In the genomic region with DNA sequence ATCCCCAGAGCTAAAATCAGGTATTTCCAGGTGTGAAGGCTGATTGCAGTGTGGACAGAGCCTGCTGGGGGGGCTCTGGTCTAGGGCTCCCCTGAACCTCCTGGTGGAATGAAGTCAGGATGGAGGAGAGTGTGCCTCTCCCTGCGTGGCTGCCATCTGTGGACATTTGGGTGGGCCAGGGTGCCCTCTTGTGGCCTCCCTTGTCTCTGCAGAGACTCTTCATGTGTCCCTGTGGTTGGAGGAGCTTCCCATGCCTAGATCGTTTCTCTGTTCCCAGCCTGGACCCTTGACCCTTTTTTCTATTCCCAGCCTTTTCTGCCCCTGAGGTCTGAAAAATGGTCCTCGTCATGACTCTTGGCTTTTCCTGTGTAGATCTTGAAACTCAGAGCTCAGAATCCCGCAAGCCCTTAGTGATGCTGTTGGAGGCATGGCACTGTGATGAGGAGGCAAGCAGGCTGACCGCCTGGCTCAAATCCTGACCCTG, we compare ENCODE assay signal across 8 cellular contexts. TPM values are rescaled to one million over a fixed set of nuclear protein-coding genes. Genes with fewer than 3 reads are reported as not detected.
DNase-seq lines count a peak whose midpoint lies in the region; ATAC-seq and TF ChIP-seq lines count a peak whose summit lies in the region.

No MANE protein-coding gene starts in this region.

- no TSS peak for BruUV-seq in Panc1 (replicated peaks; lab: Mats Ljungman, UMichigan)

- no peak overlapping the region for H3K9ac ChIP-seq in parathyroid adenoma

- no peaks in the 10 kb centered on the region for H3K36me3 Mint-ChIP-seq in CD4-positive, alpha-beta T cell (ENCODE audit: low read depth)

- no peak overlapping the region for H3K4me3 Mint-ChIP-seq in CD4-positive, alpha-beta T cell

- no peaks in the 10 kb centered on the region for H3K9me3 ChIP-seq in CD4-positive, alpha-beta T cell (ENCODE audit: control insufficient read depth, low read length)
- H3K9me3 ChIP-seq in Panc1 (ENCODE audit: control insufficient read depth, insufficient read depth, low read depth, low read length), result no peaks in the 10 kb centered on the region
- no peaks in the 10 kb centered on the region for H3K9me3 ChIP-seq in parathyroid adenoma (ENCODE audit: control insufficient read depth, low read length)

- no peaks in the 10 kb centered on the region for H3K9me3 Mint-ChIP-seq in CD4-positive, alpha-beta T cell

- H2AFZ ChIP-seq in parathyroid adenoma, result no peak overlapping the region

- H3K4me1 Mint-ChIP-seq in CD4-positive, alpha-beta T cell (ENCODE audit: low read depth), result peaks cover 7% of the 10 kb centered on the region

- peak; percentile 67 for TF ChIP-seq CTCF in CD4-positive, alpha-beta T cell (IDR thresholded peaks at IDR 0.05)
- TF ChIP-seq CTCF in Panc1 (IDR thresholded peaks at IDR 0.05) (peak; percentile 91), parathyroid adenoma (IDR thresholded peaks at IDR 0.05) (peak; percentile 85)

- peaks cover 6% of the 10 kb centered on the region for H3K27me3 Mint-ChIP-seq in CD4-positive, alpha-beta T cell

- peaks cover 3% of the 10 kb centered on the region; the same call in 1 of the 2 replicates for H3K4me1 ChIP-seq in Panc1 (ENCODE audit: control insufficient read depth, insufficient read depth, low read length)
- peaks cover 5% of the 10 kb centered on the region for H3K4me1 ChIP-seq in parathyroid adenoma

- no peak overlapping the region for H3K4me2 ChIP-seq in parathyroid adenoma (ENCODE audit: low read length)

- H3K27me3 ChIP-seq in CD4-positive, alpha-beta T cell (ENCODE audit: control insufficient read depth, insufficient read depth, low read length), result no peaks in the 10 kb centered on the region
- no peaks in the 10 kb centered on the region for H3K27me3 ChIP-seq in Panc1 (ENCODE audit: control insufficient read depth, insufficient read depth, low read length)
- no peaks in the 10 kb centered on the region for H3K27me3 ChIP-seq in parathyroid adenoma (ENCODE audit: control insufficient read depth, insufficient read depth, low read length)

- POLR2A ChIA-PET in CD4-positive, alpha-beta T cell (lab: Charles Lee), result interaction anchor here (0.7 to 1.0 kb wide), 2 partner anchors 11 to 104 kb away, joined by 3 read pairs; no protein-coding TSS in a partner anchor
- POLR2A ChIA-PET in HEK293T (lab: Yijun Ruan, JAX), result interaction anchor here (0.6 kb wide), 1 partner anchor 9 kb away, joined by 3 read pairs; no protein-coding TSS in a partner anchor
- POLR2A ChIA-PET in Panc1 (lab: Charles Lee), result no interaction called here

- peaks cover 11% of the 10 kb centered on the region for H3K79me2 ChIP-seq in parathyroid adenoma

- CTCF ChIA-PET in CD4-positive, alpha-beta T cell (lab: Charles Lee), result interaction anchor here (0.6 to 1.5 kb wide), 7 partner anchors 12 to 290 kb away, joined by 3 to 10 read pairs (median 3); no protein-coding TSS in a partner anchor
- CTCF ChIA-PET in HEK293T (lab: Yijun Ruan, JAX), result interaction anchor here (0.6 to 1.1 kb wide), 4 partner anchors 12 to 135 kb away, joined by 3 to 4 read pairs (median 3); no protein-coding TSS in a partner anchor
- CTCF ChIA-PET in Panc1 (lab: Charles Lee), result interaction anchor here (0.6 to 1.5 kb wide), 5 partner anchors 24 to 395 kb away, joined by 3 to 9 read pairs (median 4); no protein-coding TSS in a partner anchor

- no peak overlapping the region for H3K4me3 ChIP-seq in Panc1 (ENCODE audit: low read depth in 2 of 2, low read length in 2 of 2)
- H3K4me3 ChIP-seq in parathyroid adenoma (ENCODE audit: low read depth, low read length), result no peak overlapping the region

- no peak overlapping the region for H3K27ac Mint-ChIP-seq in CD4-positive, alpha-beta T cell

- in situ Hi-C loops in Panc1 (cut with HindIII; ENCODE audit: low pct_unique_long_range_greater_than_20kb, low sequenced_read_pairs), result no loop called here

- intact Hi-C loops in CD4-positive, alpha-beta T cell (cut with DNase I, micrococcal nuclease), result loop anchor here (1.0 to 5.0 kb wide), 3 partner anchors 104 to 292 kb away; no protein-coding TSS in a partner anchor
- intact Hi-C loops in Panc1 (cut with micrococcal nuclease; ENCODE audit: unreplicated experiment), result loop anchor here (5.0 kb wide), 1 partner anchor 151 kb away; no protein-coding TSS in a partner anchor

- peak; percentile 79 for ATAC-seq in CD4-positive, alpha-beta T cell (ENCODE audit: poor library complexity)
- peak; percentile 95 for ATAC-seq in Panc1
- ATAC-seq in GM21423 (IDR thresholded peaks at IDR 0.05; ENCODE audit: unreplicated experiment), result no peak
- ATAC-seq in GM21717 (IDR thresholded peaks at IDR 0.05; ENCODE audit: unreplicated experiment), result no peak

- DNase-seq in CD4-positive, alpha-beta T cell, result peak; percentile 17 to 62 (median 40)
- DNase-seq in HEK293T (ENCODE audit: extremely low spot score) (peak; percentile 73), Panc1 (ENCODE audit: low read depth, low spot score) (peak; percentile 50), foreskin melanocyte (peak; percentile 23)
- DNase-seq in activated T-helper 9 cell treated with anti-CD3 and anti-CD28 coated beads, Interleukin-2, amount 50 U/mL, for 16 hours (ENCODE audit: low read depth), result peak; percentile 15

- no peaks in the 10 kb centered on the region for H3K36me3 ChIP-seq in Panc1 (ENCODE audit: control insufficient read depth, insufficient read depth, low read length)
- H3K36me3 ChIP-seq in parathyroid adenoma (ENCODE audit: control insufficient read depth, insufficient read depth, low read length), result no peaks in the 10 kb centered on the region

- H3K27ac ChIP-seq in CD4-positive, alpha-beta T cell (ENCODE audit: low read depth, low read length), result no peak overlapping the region
- no peak overlapping the region for H3K27ac ChIP-seq in Panc1 (ENCODE audit: low read length)
- H3K27ac ChIP-seq in parathyroid adenoma, result no peak overlapping the region

TF ChIP-seq in HEK293T, 16 proteins besides CTCF, POLR2A, EP300 and RAD21:
- TF ChIP-seq FOXA1 (IDR thresholded peaks at IDR 0.05) (no peak), LEF1 (IDR thresholded peaks at IDR 0.05; ENCODE audit: borderline replicate concordance) (no peak), L3MBTL2 (conservative IDR thresholded peaks at IDR 0.05) (no peak), ELF4 (IDR thresholded peaks at IDR 0.05) (no peak), SP1 (IDR thresholded peaks at IDR 0.05) (no peak), CTBP1 (IDR thresholded peaks at IDR 0.05; ENCODE audit: borderline replicate concordance) (no peak), SUZ12 (IDR thresholded peaks at IDR 0.05) (no peak), ARNT (IDR thresholded peaks at IDR 0.05) (no peak), BHLHE40 (IDR thresholded peaks at IDR 0.05; ENCODE audit: borderline replicate concordance) (no peak), NFRKB (IDR thresholded peaks at IDR 0.05) (no peak), PKNOX1 (IDR thresholded peaks at IDR 0.05) (no peak), TARDBP (IDR thresholded peaks at IDR 0.05) (no peak), FOXM1 (IDR thresholded peaks at IDR 0.05; ENCODE audit: borderline replicate concordance) (no peak), HDGF (IDR thresholded peaks at IDR 0.05; ENCODE audit: borderline replicate concordance) (no peak)
TF ChIP-seq in HEK293T: peak in this region for 0.

RNA-seq across cellular contexts. Expression of gene PSMF1, which starts 9.9 kb away (rescaled TPM):
- 10 to 100 TPM; 79.9 to 84.2 TPM for total RNA-seq in CD4-positive, alpha-beta T cell
- 161 TPM for total RNA-seq in Panc1 (2021; ENCODE audit: unreplicated experiment)
- 193 TPM for polyA plus RNA-seq in Panc1 (2012; ENCODE audit: insufficient read length)

Comparison
In these comparisons a context has a peak if more than half of its experiments do, and no peak if none do; other contexts are left out.
1. ATAC-seq: peak in CD4-positive, alpha-beta T cell (single experiment) and Panc1 (single experiment); none in GM21423 (single experiment) and GM21717 (single experiment).
2. DNase-seq: peak in every context shown above with its lines; median percentile 73 in HEK293T; 50 in Panc1; 40 in CD4-positive, alpha-beta T cell; 23 in foreskin melanocyte; 15 in activated T-helper 9 cell treated with anti-CD3 and anti-CD28 coated beads, Interleukin-2, amount 50 U/mL, for 16 hours.
3. Peak in every context shown above with its lines, with median percentiles within 50 percentile points of each other: CTCF ChIP-seq.